Comparison of ENCODE assay signal across 8 cellular contexts in genomic region chr5:100901851-100902341, GRCh38. TPM values are rescaled to one million over a fixed set of nuclear protein-coding genes. Genes with fewer than 3 reads are reported as not detected.
DNase-seq lines count a peak whose midpoint lies in the region; ATAC-seq and TF ChIP-seq lines count a peak whose summit lies in the region.

No MANE protein-coding gene starts in this region.

- peak overlapping the region; percentile 92 for H3K4me3 Mint-ChIP-seq in activated CD4-positive, alpha-beta memory T cell treated with anti-CD3 and anti-CD28 coated beads for 36 hours
- H3K4me3 Mint-ChIP-seq in endodermal cell, result peak overlapping the region; percentile 76

- H3K27me3 ChIP-seq in endodermal cell (ENCODE audit: control insufficient read depth, insufficient read depth, low read length, poor library complexity, severe bottlenecking) (no peaks in the 10 kb centered on the region), suprapubic skin (peaks cover 13% of the 10 kb centered on the region)

- H3K4me3 ChIP-seq in GM12875 (ENCODE audit: low read depth, low read length) (peak overlapping the region; percentile 96), endodermal cell (ENCODE audit: low read length) (peak overlapping the region; percentile 91), suprapubic skin (peak overlapping the region; percentile 50)

- POLR2A ChIA-PET in activated CD4-positive, alpha-beta memory T cell treated with anti-CD3 and anti-CD28 coated beads for 36 hours (lab: Charles Lee), result interaction anchor here (0.8 to 6.9 kb wide), 13 partner anchors 9 to 366 kb away, joined by 3 to 96 read pairs (median 9); partner anchors contain the start of gene FAM174A

- H3K36me3 ChIP-seq in endodermal cell (ENCODE audit: control insufficient read depth, insufficient read depth, low read length), result peaks cover 27% of the 10 kb centered on the region
- no peaks in the 10 kb centered on the region for H3K36me3 ChIP-seq in suprapubic skin

- no peaks in the 10 kb centered on the region for H3K27me3 Mint-ChIP-seq in activated CD4-positive, alpha-beta memory T cell treated with anti-CD3 and anti-CD28 coated beads for 36 hours
- peaks cover 61% of the 10 kb centered on the region for H3K27me3 Mint-ChIP-seq in endodermal cell (ENCODE audit: insufficient read depth)

- H3K9me3 Mint-ChIP-seq in activated CD4-positive, alpha-beta memory T cell treated with anti-CD3 and anti-CD28 coated beads for 36 hours, result no peaks in the 10 kb centered on the region
- H3K9me3 Mint-ChIP-seq in endodermal cell, result no peaks in the 10 kb centered on the region

- no peaks in the 10 kb centered on the region for H3K9me3 ChIP-seq in endodermal cell (ENCODE audit: control insufficient read depth, low read length)
- H3K9me3 ChIP-seq in suprapubic skin, result no peaks in the 10 kb centered on the region

- H3K36me3 Mint-ChIP-seq in activated CD4-positive, alpha-beta memory T cell treated with anti-CD3 and anti-CD28 coated beads for 36 hours, result peaks cover 27% of the 10 kb centered on the region
- peaks cover 11% of the 10 kb centered on the region for H3K36me3 Mint-ChIP-seq in endodermal cell (ENCODE audit: low read depth)

- TF ChIP-seq EP300 in suprapubic skin (IDR thresholded peaks at IDR 0.05), result no peak

- H3K9ac ChIP-seq in endodermal cell (ENCODE audit: extremely low read depth, low read length, poor library complexity, severe bottlenecking), result peak overlapping the region; percentile 52

- H3K4me1 ChIP-seq in endodermal cell (ENCODE audit: control insufficient read depth, insufficient read depth, low read length), result no peaks in the 10 kb centered on the region
- H3K4me1 ChIP-seq in suprapubic skin, result peaks cover 35% of the 10 kb centered on the region

- peak overlapping the region; percentile 96 for H3K27ac Mint-ChIP-seq in activated CD4-positive, alpha-beta memory T cell treated with anti-CD3 and anti-CD28 coated beads for 36 hours
- peak overlapping the region; percentile 85 for H3K27ac Mint-ChIP-seq in endodermal cell

- CTCF ChIA-PET in activated CD4-positive, alpha-beta memory T cell treated with anti-CD3 and anti-CD28 coated beads for 36 hours (lab: Charles Lee), result interaction anchor here (0.6 to 2.0 kb wide), 9 partner anchors 40 to 279 kb away, joined by 3 to 7 read pairs (median 3); no protein-coding TSS in a partner anchor

- H3K4me1 Mint-ChIP-seq in activated CD4-positive, alpha-beta memory T cell treated with anti-CD3 and anti-CD28 coated beads for 36 hours (ENCODE audit: low read depth), result peaks cover 32% of the 10 kb centered on the region
- peaks cover 32% of the 10 kb centered on the region for H3K4me1 Mint-ChIP-seq in endodermal cell

- 40% methylated on average over 9 of the region's 9 CpGs; no CpG with 5 or more reads in 1 of the 2 experiments for WGBS in endodermal cell (ENCODE audit: insufficient coverage in 1 of 2, insufficient read length in 1 of 2), 2 experiments
- WGBS in suprapubic skin, result 2% methylated on average over 9 of the region's 9 CpGs

- TF ChIP-seq POLR2A in suprapubic skin (IDR thresholded peaks at IDR 0.05), result no peak

- TF ChIP-seq CTCF in GM12875 (IDR thresholded peaks at IDR 0.05; ENCODE audit: borderline replicate concordance, insufficient read depth, low read depth, low read length) (no peak), endodermal cell (conservative IDR thresholded peaks at IDR 0.05) (no peak), suprapubic skin (IDR thresholded peaks at IDR 0.05) (no peak)

- peak; percentile 59 for DNase-seq in LHCN-M2 (ENCODE audit: low read depth)
- peak; percentile 74 for DNase-seq in activated CD4-positive, alpha-beta memory T cell treated with anti-CD3 and anti-CD28 coated beads for 36 hours
- DNase-seq in endodermal cell, result peak; percentile 68
- peak; percentile 46 for DNase-seq in myocyte (ENCODE audit: low read depth)
- DNase-seq in suprapubic skin (ENCODE audit: low spot score in 2 of 2), result peak; percentile 63 to 77

- H3K27ac ChIP-seq in endodermal cell (ENCODE audit: low read depth, low read length), result no peak overlapping the region
- no peak overlapping the region for H3K27ac ChIP-seq in suprapubic skin

- intact Hi-C loops in activated CD4-positive, alpha-beta memory T cell treated with anti-CD3 and anti-CD28 coated beads for 36 hours (cut with micrococcal nuclease), result loop anchor here (2.0 to 5.0 kb wide), 5 partner anchors 171 to 1973 kb away; partner anchors contain the start of gene CHD1

- no peak for ATAC-seq in GM19324 (IDR thresholded peaks at IDR 0.05; ENCODE audit: low FRiP score, unreplicated experiment)
- ATAC-seq in HG02588 (IDR thresholded peaks at IDR 0.05; ENCODE audit: unreplicated experiment), result no peak

RNA-seq across cellular contexts. Expression of gene ST8SIA4, which starts 1.2 kb away (rescaled TPM):
- total RNA-seq in LHCN-M2 (2014; rRNA removed), result 11.2 and 13.9 TPM in 2 replicates
- 0.22 TPM for polyA plus RNA-seq in LHCN-M2 (2012)
- 10 to 100 TPM; 32.8 to 35.1 TPM for total RNA-seq in activated CD4-positive, alpha-beta memory T cell treated with anti-CD3 and anti-CD28 coated beads for 36 hours
- 10 to 100 TPM; 25.2 to 47.0 TPM for total RNA-seq in endodermal cell
- polyA plus RNA-seq in endodermal cell (2013, experiment 1 of 2), result 11.6 TPM
- 16.9 TPM for polyA plus RNA-seq in endodermal cell (2013, experiment 2 of 2)
- total RNA-seq in myocyte, result 3.0 and 4.5 TPM in 2 replicates
- polyA plus RNA-seq in myocyte (2012), result 0.25 TPM
- 1 to 10 TPM in 1 of 4 donors, under 1 TPM in 3; 0.44 to 2.3 (median 0.82) TPM for total RNA-seq in suprapubic skin
